Comparison of ENCODE assay signal across 1 cellular context in the genomic region with DNA sequence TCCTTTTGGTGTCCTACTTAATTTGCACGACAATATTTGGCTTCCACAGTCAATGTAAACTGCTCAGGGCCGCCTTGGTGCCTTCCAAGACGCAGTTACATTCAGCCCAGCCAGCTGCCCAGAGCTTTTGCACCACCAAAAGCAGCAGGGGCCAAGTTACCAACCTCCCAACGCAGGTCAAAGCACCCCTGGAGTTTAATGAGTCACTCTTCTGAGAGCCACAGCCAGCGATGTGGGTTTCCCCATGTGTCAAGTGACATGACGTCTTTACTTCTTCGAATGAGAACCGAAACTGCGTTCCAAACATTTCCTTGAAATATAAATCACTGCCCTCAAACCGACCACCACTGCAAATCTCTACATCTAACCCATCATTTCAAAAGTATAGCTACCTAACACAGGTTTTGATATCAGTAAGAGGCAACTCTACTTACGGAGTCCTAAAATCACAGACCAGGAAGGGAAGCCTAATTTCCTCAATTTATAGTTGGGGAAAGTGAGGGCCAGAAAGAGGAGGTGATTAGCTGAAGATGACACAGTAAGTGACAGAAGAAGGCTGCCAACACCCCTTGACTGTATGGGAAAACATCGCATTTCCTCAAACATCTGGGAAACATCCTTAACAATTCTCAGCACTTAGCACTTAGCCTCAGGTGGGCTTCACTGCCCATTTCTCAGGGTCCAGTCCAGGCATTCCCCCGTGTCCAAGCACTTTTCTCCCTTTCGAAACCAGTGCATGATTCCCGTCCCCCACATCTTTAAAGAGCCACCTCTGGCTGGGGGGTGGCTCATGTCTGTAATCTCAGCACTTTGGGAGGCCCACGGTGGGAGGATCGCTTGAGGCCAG.
TF ChIP-seq lines count a peak whose summit lies in the region.

No MANE protein-coding gene starts in this region.

TF ChIP-seq in HCT116, 20 proteins besides CTCF, POLR2A, EP300 and RAD21 (continued from another document):
- no peak for TF ChIP-seq ZBTB33 (IDR thresholded peaks at IDR 0.05; ENCODE audit: extremely low read depth, insufficient replicate concordance, low read length)
- TF ChIP-seq JUND (IDR thresholded peaks at IDR 0.05): peak; percentile 84
- TF ChIP-seq, protein P1, sequence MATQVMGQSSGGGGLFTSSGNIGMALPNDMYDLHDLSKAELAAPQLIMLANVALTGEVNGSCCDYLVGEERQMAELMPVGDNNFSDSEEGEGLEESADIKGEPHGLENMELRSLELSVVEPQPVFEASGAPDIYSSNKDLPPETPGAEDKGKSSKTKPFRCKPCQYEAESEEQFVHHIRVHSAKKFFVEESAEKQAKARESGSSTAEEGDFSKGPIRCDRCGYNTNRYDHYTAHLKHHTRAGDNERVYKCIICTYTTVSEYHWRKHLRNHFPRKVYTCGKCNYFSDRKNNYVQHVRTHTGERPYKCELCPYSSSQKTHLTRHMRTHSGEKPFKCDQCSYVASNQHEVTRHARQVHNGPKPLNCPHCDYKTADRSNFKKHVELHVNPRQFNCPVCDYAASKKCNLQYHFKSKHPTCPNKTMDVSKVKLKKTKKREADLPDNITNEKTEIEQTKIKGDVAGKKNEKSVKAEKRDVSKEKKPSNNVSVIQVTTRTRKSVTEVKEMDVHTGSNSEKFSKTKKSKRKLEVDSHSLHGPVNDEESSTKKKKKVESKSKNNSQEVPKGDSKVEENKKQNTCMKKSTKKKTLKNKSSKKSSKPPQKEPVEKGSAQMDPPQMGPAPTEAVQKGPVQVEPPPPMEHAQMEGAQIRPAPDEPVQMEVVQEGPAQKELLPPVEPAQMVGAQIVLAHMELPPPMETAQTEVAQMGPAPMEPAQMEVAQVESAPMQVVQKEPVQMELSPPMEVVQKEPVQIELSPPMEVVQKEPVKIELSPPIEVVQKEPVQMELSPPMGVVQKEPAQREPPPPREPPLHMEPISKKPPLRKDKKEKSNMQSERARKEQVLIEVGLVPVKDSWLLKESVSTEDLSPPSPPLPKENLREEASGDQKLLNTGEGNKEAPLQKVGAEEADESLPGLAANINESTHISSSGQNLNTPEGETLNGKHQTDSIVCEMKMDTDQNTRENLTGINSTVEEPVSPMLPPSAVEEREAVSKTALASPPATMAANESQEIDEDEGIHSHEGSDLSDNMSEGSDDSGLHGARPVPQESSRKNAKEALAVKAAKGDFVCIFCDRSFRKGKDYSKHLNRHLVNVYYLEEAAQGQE (IDR thresholded peaks at IDR 0.05; ENCODE audit: low read depth): no peak
- peak; percentile 20; the same call in 1 of the 2 replicates for TF ChIP-seq POLR2AphosphoS5 (IDR thresholded peaks at IDR 0.05; ENCODE audit: low read depth, low read length)
- TF ChIP-seq EGR1 (IDR thresholded peaks at IDR 0.05; ENCODE audit: low read depth): no peak
- TF ChIP-seq TCF7L2 (IDR thresholded peaks at IDR 0.05; ENCODE audit: borderline replicate concordance, extremely low read depth, insufficient read depth, insufficient read length): peak; percentile 52
